18 cellular contexts compared by ENCODE assay signal in the genomic region with DNA sequence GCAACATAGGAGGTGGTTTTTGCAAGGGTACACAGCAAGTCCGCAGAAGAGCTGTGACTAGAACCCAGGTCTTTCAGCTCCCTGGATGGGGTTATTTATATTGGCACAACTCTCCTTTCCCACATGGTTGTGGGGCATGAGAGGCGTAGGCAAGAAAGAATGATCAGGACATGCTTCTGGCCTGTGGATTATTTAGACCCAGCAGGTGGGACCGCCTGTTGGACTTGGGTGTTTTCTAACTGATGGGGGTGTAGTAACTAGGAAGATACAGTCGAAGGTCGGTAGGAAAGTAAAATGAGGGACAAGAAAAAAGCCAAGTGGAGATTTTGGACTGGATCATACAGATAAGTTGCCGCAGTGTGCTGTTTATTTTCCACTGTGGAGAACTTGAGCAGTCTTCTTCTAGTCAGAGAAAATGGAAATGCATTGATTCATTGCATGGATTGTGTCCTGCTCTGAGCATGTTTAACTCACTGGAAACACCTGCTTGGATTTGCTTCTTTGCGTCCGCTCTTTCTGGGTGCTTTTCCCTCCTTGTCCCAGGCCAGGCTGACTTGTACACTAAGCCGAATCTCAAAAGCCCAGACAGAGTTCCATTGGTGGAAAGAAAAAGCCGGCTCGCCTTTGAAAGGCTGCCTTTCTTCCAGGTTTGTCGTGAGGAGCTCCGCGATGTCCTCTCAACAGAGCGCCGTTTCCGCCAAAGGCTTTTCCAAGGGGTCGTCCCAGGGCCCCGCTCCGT. TPM values are rescaled to one million over a fixed set of nuclear protein-coding genes. Genes with fewer than 3 reads are reported as not detected.
A peak's percentile ranks its signal among the peaks of the same experiment; 100 is the strongest.
DNase-seq lines count a peak whose midpoint lies in the region; ATAC-seq, FAIRE-seq and TF ChIP-seq lines count a peak whose summit lies in the region.
"Had no signal": no experiment of that assay in that cellular context is flagged by ENCODE, and none has a peak within 500 bp of the region (broad histone marks: within the 10 kb centered on the region; RNA-seq: fewer than 3 reads in every experiment).

No MANE protein-coding gene starts in this region.

- peaks cover 2% of the 10 kb centered on the region for H3K9me3 Mint-ChIP-seq in glutamatergic neuron (ENCODE audit: unreplicated experiment)
- no peaks in the 10 kb centered on the region for H3K9me3 Mint-ChIP-seq in activated T-cell treated with anti-CD3 and anti-CD28 coated beads, Interleukin-2, amount 50 U/mL, for 24 hours
- H3K9me3 Mint-ChIP-seq: activated naive CD4-positive, alpha-beta T cell treated with anti-CD3 and anti-CD28 coated beads for 36 hours; natural killer cell treated with Interleukin-12 subunit alpha and Interleukin-12 subunit beta and Interleukin-15 and Interleukin-18, amount 100 ng/mL, for 72 hours had no signal

- peak; percentile 29 for DNase-seq in GM13977 (ENCODE audit: low spot score)
- DNase-seq in SK-N-SH, result no peak
- DNase-seq in glutamatergic neuron, result no peak
- DNase-seq in small intestine, result peak; percentile 14
- DNase-seq in NCI-H187 treated with DMSO at 0.1 percent for 48 hours (lab: John Stamatoyannopoulos, UW), result no peak
- DNase-seq in activated T-cell treated with anti-CD3 and anti-CD28 coated beads, Interleukin-2, amount 50 U/mL, for 24 hours, result no peak
- DNase-seq: activated naive CD4-positive, alpha-beta T cell treated with anti-CD3 and anti-CD28 coated beads for 36 hours; DMS 273 treated with DMSO at 0.1 percent for 48 hours; HCEC 1CT; NCI-H2081 treated with DMSO at 0.1 percent for 48 hours; NCI-H524 treated with DMSO at 0.1 percent for 48 hours; psoas muscle had no signal

- 17% methylated on average over 20 of the region's 20 CpGs for WGBS in SK-N-SH (ENCODE audit: low lambda C conversion rate)
- WGBS in small intestine, 3 donors, result 24 to 29% (median 26%) methylated on average over 20 of the region's 20 CpGs

- no peak overlapping the region for H3K9ac ChIP-seq in SK-N-SH

- CTCF ChIA-PET in SK-N-SH (lab: Yijun Ruan, JAX), result no interaction called here

- no peaks in the 10 kb centered on the region for H4K20me1 ChIP-seq in SK-N-SH (ENCODE audit: insufficient read depth)

- POLR2A ChIA-PET in SK-N-SH (lab: Yijun Ruan, JAX), result no interaction called here

- no peak for ATAC-seq in GM21737 (IDR thresholded peaks at IDR 0.05; ENCODE audit: unreplicated experiment)
- ATAC-seq: natural killer cell treated with Interleukin-12 subunit alpha and Interleukin-12 subunit beta and Interleukin-15 and Interleukin-18, amount 100 ng/mL, for 72 hours; psoas muscle had no signal

- no peaks in the 10 kb centered on the region for H3K4me1 Mint-ChIP-seq in glutamatergic neuron (ENCODE audit: low read depth, unreplicated experiment)
- H3K4me1 Mint-ChIP-seq in activated T-cell treated with anti-CD3 and anti-CD28 coated beads, Interleukin-2, amount 50 U/mL, for 24 hours (ENCODE audit: low read depth), result peaks cover 7% of the 10 kb centered on the region

- peak overlapping the region; percentile 12 to 52; a peak in 3 of 4 replicates for H3K4me3 ChIP-seq in SK-N-SH (ENCODE audit: low read depth in 2 of 2, low read length in 1 of 2)
- H3K4me3 ChIP-seq in small intestine (ENCODE audit: low read depth in 1 of 2, low read length in 2 of 2), result peak overlapping the region in 1 of 2 donors; percentile 28
- H3K4me3 ChIP-seq: psoas muscle had no signal

- H3K4me2 ChIP-seq in SK-N-SH, result peak overlapping the region; percentile 78

- H3K9me3 ChIP-seq in SK-N-SH (no peaks in the 10 kb centered on the region), small intestine (ENCODE audit: control insufficient read depth, low read depth) (no peaks in the 10 kb centered on the region)
- H3K9me3 ChIP-seq: psoas muscle had no signal

- no peak overlapping the region for H2AFZ ChIP-seq in SK-N-SH (ENCODE audit: low read depth)

- H3K27ac ChIP-seq in SK-N-SH (ENCODE audit: low read depth in 2 of 2, low read length in 1 of 2) (no peak overlapping the region), small intestine (ENCODE audit: low read depth in 1 of 2, low read length in 1 of 2) (no peak overlapping the region)
- H3K27ac ChIP-seq: brain microvascular endothelial cell, psoas muscle had no signal

- TF ChIP-seq CTCF in GM13977 (IDR thresholded peaks at IDR 0.05; ENCODE audit: extremely low read depth, insufficient read depth, missing control alignments) (no peak), SK-N-SH (IDR thresholded peaks at IDR 0.05) (no peak), glutamatergic neuron (IDR thresholded peaks at IDR 0.05; ENCODE audit: partially characterized antibody, unreplicated experiment) (no peak)

- H3K36me3 Mint-ChIP-seq in glutamatergic neuron (ENCODE audit: unreplicated experiment), result no peaks in the 10 kb centered on the region
- no peaks in the 10 kb centered on the region for H3K36me3 Mint-ChIP-seq in activated T-cell treated with anti-CD3 and anti-CD28 coated beads, Interleukin-2, amount 50 U/mL, for 24 hours (ENCODE audit: low read depth)
- H3K36me3 Mint-ChIP-seq: natural killer cell treated with Interleukin-12 subunit alpha and Interleukin-12 subunit beta and Interleukin-15 and Interleukin-18, amount 100 ng/mL, for 72 hours had no signal

- H3K79me2 ChIP-seq in SK-N-SH (ENCODE audit: insufficient read depth), result no peaks in the 10 kb centered on the region

- peaks cover 3% of the 10 kb centered on the region for H3K27me3 Mint-ChIP-seq in glutamatergic neuron (ENCODE audit: unreplicated experiment)
- peaks cover 76% of the 10 kb centered on the region for H3K27me3 Mint-ChIP-seq in activated T-cell treated with anti-CD3 and anti-CD28 coated beads, Interleukin-2, amount 50 U/mL, for 24 hours

- H3K4me1 ChIP-seq in SK-N-SH (ENCODE audit: control insufficient read depth in 1 of 2, insufficient read depth in 2 of 2, low read depth in 1 of 2, low read length in 1 of 2) (no peaks in the 10 kb centered on the region), small intestine (ENCODE audit: control insufficient read depth in 2 of 2, insufficient read depth in 1 of 2, low read depth in 1 of 2, low read length in 1 of 2) (no peaks in the 10 kb centered on the region)
- H3K4me1 ChIP-seq: psoas muscle had no signal

- TF ChIP-seq RAD21 in SK-N-SH (IDR thresholded peaks at IDR 0.05; ENCODE audit: low read length), result no peak

- H3K27me3 ChIP-seq in SK-N-SH (ENCODE audit: insufficient read depth) (peaks cover 67% of the 10 kb centered on the region), small intestine (ENCODE audit: control insufficient read depth in 2 of 2, insufficient read depth in 2 of 2, low read length in 2 of 2) (peaks cover 0 to 11% of the 10 kb centered on the region in 2 donors)

- H3K36me3 ChIP-seq in SK-N-SH (replicated peaks in 1 of 2; ENCODE audit: control insufficient read depth in 1 of 2, insufficient read depth in 2 of 2, low read length in 1 of 2), result no peaks in the 10 kb centered on the region
- H3K36me3 ChIP-seq in small intestine (ENCODE audit: control insufficient read depth in 2 of 2, insufficient read depth in 2 of 2, low read length in 2 of 2), result no peaks in the 10 kb centered on the region
- H3K36me3 ChIP-seq: brain microvascular endothelial cell had no signal

- no peak for TF ChIP-seq EP300 in SK-N-SH (IDR thresholded peaks at IDR 0.05; ENCODE audit: borderline replicate concordance in 1 of 2, low read depth in 1 of 2, low read length in 1 of 2)

- peak overlapping the region; percentile 81 for H3K4me3 Mint-ChIP-seq in glutamatergic neuron (ENCODE audit: unreplicated experiment)
- H3K4me3 Mint-ChIP-seq in activated T-cell treated with anti-CD3 and anti-CD28 coated beads, Interleukin-2, amount 50 U/mL, for 24 hours, result no peak overlapping the region
- H3K4me3 Mint-ChIP-seq: activated naive CD4-positive, alpha-beta T cell treated with anti-CD3 and anti-CD28 coated beads for 36 hours; natural killer cell treated with Interleukin-12 subunit alpha and Interleukin-12 subunit beta and Interleukin-15 and Interleukin-18, amount 100 ng/mL, for 72 hours had no signal

- H3K27ac Mint-ChIP-seq in glutamatergic neuron (ENCODE audit: unreplicated experiment), result no peak overlapping the region
- no peak overlapping the region for H3K27ac Mint-ChIP-seq in activated T-cell treated with anti-CD3 and anti-CD28 coated beads, Interleukin-2, amount 50 U/mL, for 24 hours
- H3K27ac Mint-ChIP-seq: activated naive CD4-positive, alpha-beta T cell treated with anti-CD3 and anti-CD28 coated beads for 36 hours; natural killer cell treated with Interleukin-12 subunit alpha and Interleukin-12 subunit beta and Interleukin-15 and Interleukin-18, amount 100 ng/mL, for 72 hours had no signal

- no peak for FAIRE-seq in small intestine (lab: Jason Lieb, UNC)

- H3F3A ChIP-seq in SK-N-SH (replicated peaks; ENCODE audit: insufficient read depth), result no peaks in the 10 kb centered on the region

- no peaks in the 10 kb centered on the region for H3K9me2 ChIP-seq in SK-N-SH

- in situ Hi-C loops in GM13977 (cut with MboI; ENCODE audit: low pct_unique_long_range_greater_than_20kb, low sequenced_read_pairs, unreplicated experiment), result no loop called here

TF ChIP-seq in SK-N-SH, 30 proteins besides CTCF, POLR2A, EP300 and RAD21 (continues in another document):
- TF ChIP-seq TEAD4 (IDR thresholded peaks at IDR 0.05; ENCODE audit: borderline replicate concordance, insufficient read depth), result no peak
- no peak for TF ChIP-seq TAF1 (IDR thresholded peaks at IDR 0.05; ENCODE audit: borderline replicate concordance, low read depth, low read length)
- no peak for TF ChIP-seq NFIC (IDR thresholded peaks at IDR 0.05; ENCODE audit: borderline replicate concordance)
- no peak for TF ChIP-seq MXI1 (IDR thresholded peaks at IDR 0.05; ENCODE audit: low read depth, low read length)
- TF ChIP-seq NRF1 (IDR thresholded peaks at IDR 0.05; ENCODE audit: low read depth, low read length), result no peak

RNA-seq across cellular contexts. Expression of a gene that starts 0.6 kb away (rescaled TPM):
- polyA plus RNA-seq in SK-N-SH (2012; rRNA removed) (not detected in 2 replicates), small intestine (under 1 TPM in 1 of 3 donors, not detected in 2; 0.57 TPM)
- not detected in 2 replicates for polyA plus RNA-seq in SK-N-SH (2012; cell fraction: cytosol; rRNA removed)
- polyA plus RNA-seq in SK-N-SH (2012; cell fraction: nucleus; rRNA removed), result not detected in 2 replicates
- not detected for total RNA-seq in glutamatergic neuron (ENCODE audit: unreplicated experiment)
- total RNA-seq: activated naive CD4-positive, alpha-beta T cell treated with anti-CD3 and anti-CD28 coated beads for 36 hours; lung microvascular endothelial cell; natural killer cell treated with Interleukin-12 subunit alpha and Interleukin-12 subunit beta and Interleukin-15 and Interleukin-18, amount 100 ng/mL, for 72 hours; OCI-LY7; psoas muscle had no signal
- polyA plus RNA-seq: BJ, psoas muscle had no signal

RNA-seq across cellular contexts. Expression of a gene that starts 4.3 kb away (rescaled TPM):
- polyA plus RNA-seq in SK-N-SH (2012; rRNA removed) (not detected in 2 replicates), small intestine (not detected)
- polyA plus RNA-seq in SK-N-SH (2012; cell fraction: cytosol; rRNA removed), result not detected in 2 replicates
- polyA plus RNA-seq in SK-N-SH (2012; cell fraction: nucleus; rRNA removed), result not detected in 2 replicates
- not detected for total RNA-seq in glutamatergic neuron (ENCODE audit: unreplicated experiment)
- total RNA-seq: activated naive CD4-positive, alpha-beta T cell treated with anti-CD3 and anti-CD28 coated beads for 36 hours; lung microvascular endothelial cell; natural killer cell treated with Interleukin-12 subunit alpha and Interleukin-12 subunit beta and Interleukin-15 and Interleukin-18, amount 100 ng/mL, for 72 hours; OCI-LY7; psoas muscle had no signal
- polyA plus RNA-seq: BJ, psoas muscle had no signal

RNA-seq across cellular contexts. Expression of a gene that starts 51.7 kb away (rescaled TPM):
- polyA plus RNA-seq in SK-N-SH (2012; rRNA removed) (not detected in 2 replicates), small intestine (not detected)
- polyA plus RNA-seq in SK-N-SH (2012; cell fraction: cytosol; rRNA removed), result not detected in 2 replicates
- polyA plus RNA-seq in SK-N-SH (2012; cell fraction: nucleus; rRNA removed), result not detected in 2 replicates
- not detected for total RNA-seq in glutamatergic neuron (ENCODE audit: unreplicated experiment)
- total RNA-seq: activated naive CD4-positive, alpha-beta T cell treated with anti-CD3 and anti-CD28 coated beads for 36 hours; lung microvascular endothelial cell; natural killer cell treated with Interleukin-12 subunit alpha and Interleukin-12 subunit beta and Interleukin-15 and Interleukin-18, amount 100 ng/mL, for 72 hours; OCI-LY7; psoas muscle had no signal
- polyA plus RNA-seq: BJ, psoas muscle had no signal

Comparison
In these comparisons a context has a peak if more than half of its experiments do, and no peak if none do; other contexts are left out.
1. DNase-seq: peak in GM13977 (single experiment) and small intestine (single experiment); none in SK-N-SH (single experiment), glutamatergic neuron (single experiment), NCI-H187 treated with DMSO at 0.1 percent for 48 hours (single experiment) and activated T-cell treated with anti-CD3 and anti-CD28 coated beads, Interleukin-2, amount 50 U/mL, for 24 hours (single experiment).